8 cellular contexts compared by ENCODE assay signal in genomic region chr5:39716532-39716971, GRCh38.
DNase-seq lines count a peak whose midpoint lies in the region; ATAC-seq, FAIRE-seq and TF ChIP-seq lines count a peak whose summit lies in the region.

No MANE protein-coding gene starts in this region.

- no peak overlapping the region for H3K4me3 ChIP-seq in NB4 (ENCODE audit: low read depth, low read length)
- no peak overlapping the region for H3K4me3 ChIP-seq in small intestine (ENCODE audit: low read depth in 1 of 2, low read length in 2 of 2)

- peak; percentile 93 for ATAC-seq in GM21576 (IDR thresholded peaks at IDR 0.05; ENCODE audit: unreplicated experiment)

- no peak for FAIRE-seq in small intestine (lab: Jason Lieb, UNC)

- H3K9me3 ChIP-seq in small intestine (ENCODE audit: control insufficient read depth, low read depth): no peaks in the 10 kb centered on the region

- DNase-seq in DMS153 (lab: John Stamatoyannopoulos, UW): peak; percentile 38
- DNase-seq in NB4 (ENCODE audit: low read depth): peak; percentile 74
- peak; percentile 13 for DNase-seq in activated CD4-positive, alpha-beta T cell treated with anti-CD3 and anti-CD28 coated beads, Interleukin-2, amount 50 U/mL, for 1 hour
- peak; percentile 51 for DNase-seq in fibroblast of the conjunctiva (ENCODE audit: low read depth)
- peak; percentile 53 for DNase-seq in small intestine
- DNase-seq in COLO668 (lab: John Stamatoyannopoulos, UW; ENCODE audit: unreplicated experiment): no peak
- no peak for DNase-seq in NCI-H510A treated with DMSO at 0.1 percent for 48 hours (lab: John Stamatoyannopoulos, UW)

- H3K4me1 ChIP-seq in small intestine (ENCODE audit: control insufficient read depth in 2 of 2, insufficient read depth in 1 of 2, low read depth in 1 of 2, low read length in 1 of 2): no peaks in the 10 kb centered on the region

- no peak overlapping the region for H3K27ac ChIP-seq in small intestine (ENCODE audit: low read depth in 1 of 2, low read length in 1 of 2)

- 12 to 25% (median 19%) methylated on average over 1 of the region's 1 CpG for WGBS in small intestine, 3 donors

- H3K27me3 ChIP-seq in small intestine (ENCODE audit: control insufficient read depth in 2 of 2, insufficient read depth in 2 of 2, low read length in 2 of 2): no peaks in the 10 kb centered on the region

- TF ChIP-seq POLR2A in NB4 (IDR thresholded peaks at IDR 0.05; ENCODE audit: extremely low read depth, insufficient read length): no peak

- H3K36me3 ChIP-seq in small intestine (ENCODE audit: control insufficient read depth in 2 of 2, insufficient read depth in 2 of 2, low read length in 2 of 2): no peaks in the 10 kb centered on the region

- peak; percentile 42 for TF ChIP-seq CTCF in NB4 (IDR thresholded peaks at IDR 0.05; ENCODE audit: low read depth, low read length)

Comparison
In these comparisons a context has a peak if more than half of its experiments do, and no peak if none do; other contexts are left out.
1. DNase-seq: peak in DMS153 (single experiment), NB4 (single experiment), activated CD4-positive, alpha-beta T cell treated with anti-CD3 and anti-CD28 coated beads, Interleukin-2, amount 50 U/mL, for 1 hour (single experiment), fibroblast of the conjunctiva (single experiment) and small intestine (single experiment); none in COLO668 (single experiment) and NCI-H510A treated with DMSO at 0.1 percent for 48 hours (single experiment).